Comparison of ENCODE assay signal across 8 cellular contexts in genomic region chr3:138608322-138609214, GRCh38. TPM values are rescaled to one million over a fixed set of nuclear protein-coding genes. Genes with fewer than 3 reads are reported as not detected.
A peak's percentile ranks its signal among the peaks of the same experiment; 100 is the strongest.
DNase-seq lines count a peak whose midpoint lies in the region; ATAC-seq and TF ChIP-seq lines count a peak whose summit lies in the region.

FAIM (plus strand) TSS chr3:138608771; CDS start chr3:138619727, 10,956 bp downstream.

- CTCF ChIA-PET in A673 (lab: Charles Lee): interaction anchor here (1.6 kb wide), 1 partner anchor 14 kb away, joined by 5 read pairs; the partner anchor contains the start of gene CEP70

- no peaks in the 10 kb centered on the region for H3K27me3 ChIP-seq in A673 (replicated peaks; ENCODE audit: insufficient read depth, low read depth, low read length, poor library complexity)

- H3K9me3 ChIP-seq in A673 (ENCODE audit: low read depth, low read length, poor library complexity, severe bottlenecking): no peaks in the 10 kb centered on the region

- H3K4me1 Mint-ChIP-seq in activated CD4-positive, alpha-beta T cell treated with anti-CD3 and anti-CD28 coated beads, Interleukin-2, amount 10 ng/mL, durations not matched to agents 24 days and 14 days: peaks cover 8% of the 10 kb centered on the region

- peaks cover 4% of the 10 kb centered on the region for H3K36me3 Mint-ChIP-seq in activated CD4-positive, alpha-beta T cell treated with anti-CD3 and anti-CD28 coated beads, Interleukin-2, amount 10 ng/mL, durations not matched to agents 24 days and 14 days (ENCODE audit: low read depth)

- H3K4me3 Mint-ChIP-seq in activated CD4-positive, alpha-beta T cell treated with anti-CD3 and anti-CD28 coated beads, Interleukin-2, amount 10 ng/mL, durations not matched to agents 24 days and 14 days: peak within 1 kb of the TSS; percentile 80

- peak within 1 kb of the TSS; percentile 63 for H3K4me3 ChIP-seq in A673 (ENCODE audit: low read depth, low read length, poor library complexity, severe bottlenecking)

- H3K4me1 ChIP-seq in A673 (ENCODE audit: insufficient read depth, low read length, poor library complexity, severe bottlenecking): peaks cover 7% of the 10 kb centered on the region

- TF ChIP-seq POLR2A in GM18505 (IDR thresholded peaks at IDR 0.05; ENCODE audit: borderline replicate concordance, extremely low read depth, insufficient read depth, insufficient read length): peak; percentile 60

- H3K27ac Mint-ChIP-seq in activated CD4-positive, alpha-beta T cell treated with anti-CD3 and anti-CD28 coated beads, Interleukin-2, amount 10 ng/mL, durations not matched to agents 24 days and 14 days: peak within 1 kb of the TSS; percentile 85

- H3K36me3 ChIP-seq in A673 (ENCODE audit: insufficient read depth, low read length, poor library complexity, severe bottlenecking): no peaks in the 10 kb centered on the region

- H3K27me3 Mint-ChIP-seq in activated CD4-positive, alpha-beta T cell treated with anti-CD3 and anti-CD28 coated beads, Interleukin-2, amount 10 ng/mL, durations not matched to agents 24 days and 14 days: no peaks in the 10 kb centered on the region

- BruUV-seq in A673 (replicated peaks; lab: Mats Ljungman, UMichigan): no TSS peak

- peak within 1 kb of the TSS; percentile 87 for H3K27ac ChIP-seq in A673 (ENCODE audit: low read depth, low read length, poor library complexity, severe bottlenecking)

- peak; percentile 68 for DNase-seq in A673 (ENCODE audit: low spot score)
- peak; percentile 59 for DNase-seq in NCI-H2107 treated with DMSO at 0.1 percent for 48 hours (lab: John Stamatoyannopoulos, UW; ENCODE audit: unreplicated experiment)
- DNase-seq in activated CD4-positive, alpha-beta T cell treated with anti-CD3 and anti-CD28 coated beads, Interleukin-2, amount 10 ng/mL, durations not matched to agents 24 days and 14 days: peak; percentile 87
- peak; percentile 37 for DNase-seq in dedifferentiated amniotic fluid mesenchymal stem cell (ENCODE audit: extremely low spot score)
- peak; percentile 75 for DNase-seq in left lobe of liver (ENCODE audit: low spot score)
- peak; percentile 41 for DNase-seq in stimulated activated CD4-positive, alpha-beta T cell treated with anti-CD3 and anti-CD28 coated beads, Interleukin-2, amount 100 ng/mL, for 4 hours (ENCODE audit: low read depth)

- peaks cover 7% of the 10 kb centered on the region for H3K9me3 Mint-ChIP-seq in activated CD4-positive, alpha-beta T cell treated with anti-CD3 and anti-CD28 coated beads, Interleukin-2, amount 10 ng/mL, durations not matched to agents 24 days and 14 days

- intact Hi-C loops in A673 (cut with micrococcal nuclease; ENCODE audit: unreplicated experiment): no loop called here
- intact Hi-C loops in activated CD4-positive, alpha-beta T cell treated with anti-CD3 and anti-CD28 coated beads, Interleukin-2, amount 10 ng/mL, durations not matched to agents 24 days and 14 days (cut with micrococcal nuclease): loop anchor here (1.0 kb wide), 1 partner anchor 14 kb away; the partner anchor contains the start of gene CEP70

- POLR2A ChIA-PET in A673 (lab: Charles Lee; ENCODE audit: low non-redundant PET): no interaction called here

- peak; percentile 67 for ATAC-seq in GM18505 (IDR thresholded peaks at IDR 0.05; ENCODE audit: unreplicated experiment)
- ATAC-seq in HG02938 (IDR thresholded peaks at IDR 0.05; ENCODE audit: unreplicated experiment): peak; percentile 71
- peak; percentile 81 for ATAC-seq in left lobe of liver

- TF ChIP-seq CTCF in A673 (conservative IDR thresholded peaks at IDR 0.05; ENCODE audit: low read depth, low read length): no peak

RNA-seq across cellular contexts. Expression of gene FAIM, which starts in this region (rescaled TPM):
- total RNA-seq in A673 (2021) (15.0 and 16.1 TPM in 2 replicates), left lobe of liver (3.5 TPM)
- 1.7 and 2.4 TPM in 2 replicates for total RNA-seq in activated CD4-positive, alpha-beta T cell treated with anti-CD3 and anti-CD28 coated beads, Interleukin-2, amount 10 ng/mL, durations not matched to agents 24 days and 14 days

Comparison
In these comparisons a context has a peak if more than half of its experiments do, and no peak if none do; other contexts are left out.
1. Peak in every context shown above with its lines: DNase-seq, ATAC-seq, H3K4me3 ChIP-seq and H3K27ac ChIP-seq.
2. DNase-seq: peak in every context shown above with its lines; median percentile 87 in activated CD4-positive, alpha-beta T cell treated with anti-CD3 and anti-CD28 coated beads, Interleukin-2, amount 10 ng/mL, durations not matched to agents 24 days and 14 days; 75 in left lobe of liver; 68 in A673; 59 in NCI-H2107 treated with DMSO at 0.1 percent for 48 hours; 41 in stimulated activated CD4-positive, alpha-beta T cell treated with anti-CD3 and anti-CD28 coated beads, Interleukin-2, amount 100 ng/mL, for 4 hours; 37 in dedifferentiated amniotic fluid mesenchymal stem cell.